1 cellular context compared by ENCODE assay signal in the genomic region with DNA sequence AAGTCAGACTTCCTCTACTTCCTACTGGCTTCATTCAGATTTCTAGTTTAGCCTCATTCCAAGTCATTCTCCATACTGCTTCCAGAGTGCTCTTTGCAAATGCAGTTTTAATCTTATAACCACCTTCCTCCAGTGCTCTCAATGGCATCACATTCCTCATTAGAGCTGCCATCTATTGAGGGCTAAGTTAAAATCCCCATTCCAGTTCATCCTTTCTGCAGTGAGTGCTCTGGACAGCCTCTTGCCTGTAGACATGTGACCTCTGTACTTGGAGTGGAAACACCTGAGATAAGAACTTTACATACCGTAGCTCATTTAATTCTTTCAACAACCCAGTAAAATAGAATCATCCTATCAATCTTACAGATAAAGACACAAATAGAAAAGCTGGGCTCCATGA.
TF ChIP-seq lines count a peak whose summit lies in the region.

No MANE protein-coding gene starts in this region.

TF ChIP-seq in WTC11, 78 proteins besides CTCF, POLR2A, EP300 and RAD21 (continued from another document):
- TF ChIP-seq, protein P1, sequence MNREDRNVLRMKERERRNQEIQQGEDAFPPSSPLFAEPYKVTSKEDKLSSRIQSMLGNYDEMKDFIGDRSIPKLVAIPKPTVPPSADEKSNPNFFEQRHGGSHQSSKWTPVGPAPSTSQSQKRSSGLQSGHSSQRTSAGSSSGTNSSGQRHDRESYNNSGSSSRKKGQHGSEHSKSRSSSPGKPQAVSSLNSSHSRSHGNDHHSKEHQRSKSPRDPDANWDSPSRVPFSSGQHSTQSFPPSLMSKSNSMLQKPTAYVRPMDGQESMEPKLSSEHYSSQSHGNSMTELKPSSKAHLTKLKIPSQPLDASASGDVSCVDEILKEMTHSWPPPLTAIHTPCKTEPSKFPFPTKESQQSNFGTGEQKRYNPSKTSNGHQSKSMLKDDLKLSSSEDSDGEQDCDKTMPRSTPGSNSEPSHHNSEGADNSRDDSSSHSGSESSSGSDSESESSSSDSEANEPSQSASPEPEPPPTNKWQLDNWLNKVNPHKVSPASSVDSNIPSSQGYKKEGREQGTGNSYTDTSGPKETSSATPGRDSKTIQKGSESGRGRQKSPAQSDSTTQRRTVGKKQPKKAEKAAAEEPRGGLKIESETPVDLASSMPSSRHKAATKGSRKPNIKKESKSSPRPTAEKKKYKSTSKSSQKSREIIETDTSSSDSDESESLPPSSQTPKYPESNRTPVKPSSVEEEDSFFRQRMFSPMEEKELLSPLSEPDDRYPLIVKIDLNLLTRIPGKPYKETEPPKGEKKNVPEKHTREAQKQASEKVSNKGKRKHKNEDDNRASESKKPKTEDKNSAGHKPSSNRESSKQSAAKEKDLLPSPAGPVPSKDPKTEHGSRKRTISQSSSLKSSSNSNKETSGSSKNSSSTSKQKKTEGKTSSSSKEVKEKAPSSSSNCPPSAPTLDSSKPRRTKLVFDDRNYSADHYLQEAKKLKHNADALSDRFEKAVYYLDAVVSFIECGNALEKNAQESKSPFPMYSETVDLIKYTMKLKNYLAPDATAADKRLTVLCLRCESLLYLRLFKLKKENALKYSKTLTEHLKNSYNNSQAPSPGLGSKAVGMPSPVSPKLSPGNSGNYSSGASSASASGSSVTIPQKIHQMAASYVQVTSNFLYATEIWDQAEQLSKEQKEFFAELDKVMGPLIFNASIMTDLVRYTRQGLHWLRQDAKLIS (CRISPR knock-in tag; IDR thresholded peaks at IDR 0.05; ENCODE audit: borderline replicate concordance): no peak
- TF ChIP-seq JAZF1 (CRISPR knock-in tag; IDR thresholded peaks at IDR 0.05) (no peak), ZNF671 (CRISPR knock-in tag; IDR thresholded peaks at IDR 0.05) (no peak), ATF1 (CRISPR knock-in tag; IDR thresholded peaks at IDR 0.05) (no peak), NFE2L1 (CRISPR knock-in tag; IDR thresholded peaks at IDR 0.05) (no peak), ESRRA (CRISPR knock-in tag; IDR thresholded peaks at IDR 0.05; ENCODE audit: borderline replicate concordance) (no peak), FOXJ3 (CRISPR knock-in tag; IDR thresholded peaks at IDR 0.05; ENCODE audit: borderline replicate concordance) (no peak), AR (CRISPR knock-in tag; IDR thresholded peaks at IDR 0.05) (no peak), ZNF425 (CRISPR knock-in tag; conservative IDR thresholded peaks at IDR 0.05) (no peak), MYBL2 (CRISPR knock-in tag; IDR thresholded peaks at IDR 0.05) (no peak)
- TF ChIP-seq, protein P2, sequence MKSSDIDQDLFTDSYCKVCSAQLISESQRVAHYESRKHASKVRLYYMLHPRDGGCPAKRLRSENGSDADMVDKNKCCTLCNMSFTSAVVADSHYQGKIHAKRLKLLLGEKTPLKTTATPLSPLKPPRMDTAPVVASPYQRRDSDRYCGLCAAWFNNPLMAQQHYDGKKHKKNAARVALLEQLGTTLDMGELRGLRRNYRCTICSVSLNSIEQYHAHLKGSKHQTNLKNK (CRISPR knock-in tag; IDR thresholded peaks at IDR 0.05): no peak
- TF ChIP-seq, protein P3, sequence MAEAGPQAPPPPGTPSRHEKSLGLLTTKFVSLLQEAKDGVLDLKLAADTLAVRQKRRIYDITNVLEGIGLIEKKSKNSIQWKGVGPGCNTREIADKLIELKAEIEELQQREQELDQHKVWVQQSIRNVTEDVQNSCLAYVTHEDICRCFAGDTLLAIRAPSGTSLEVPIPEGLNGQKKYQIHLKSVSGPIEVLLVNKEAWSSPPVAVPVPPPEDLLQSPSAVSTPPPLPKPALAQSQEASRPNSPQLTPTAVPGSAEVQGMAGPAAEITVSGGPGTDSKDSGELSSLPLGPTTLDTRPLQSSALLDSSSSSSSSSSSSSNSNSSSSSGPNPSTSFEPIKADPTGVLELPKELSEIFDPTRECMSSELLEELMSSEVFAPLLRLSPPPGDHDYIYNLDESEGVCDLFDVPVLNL (CRISPR knock-in tag; IDR thresholded peaks at IDR 0.05; ENCODE audit: borderline replicate concordance, low read depth): no peak
